ENCODE assay signal across 9 cellular contexts in the genomic region with DNA sequence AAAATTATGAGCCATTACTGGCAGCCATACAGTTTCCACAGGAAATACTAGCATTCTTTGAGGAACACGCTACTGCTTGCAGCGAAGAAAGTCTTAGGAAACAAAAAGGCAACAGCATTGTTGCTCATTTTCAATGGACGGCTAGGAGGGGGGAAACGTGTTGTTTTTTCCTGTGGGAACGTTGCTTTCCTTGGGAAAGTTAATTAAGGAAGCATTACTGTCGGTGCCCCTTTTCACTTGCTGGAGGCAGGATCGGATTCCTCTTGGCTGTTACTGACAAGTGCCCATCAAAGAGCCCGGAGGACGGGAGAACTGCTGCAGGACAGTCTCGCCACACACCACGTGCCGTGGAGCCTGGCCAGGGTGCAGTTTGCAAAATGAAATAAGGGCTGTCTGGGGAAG. TPM values are rescaled to one million over a fixed set of nuclear protein-coding genes. Genes with fewer than 3 reads are reported as not detected.
DNase-seq lines count a peak whose midpoint lies in the region; ATAC-seq and TF ChIP-seq lines count a peak whose summit lies in the region.
"Had no signal": no experiment of that assay in that cellular context is flagged by ENCODE, and none has a peak within 500 bp of the region (broad histone marks: within the 10 kb centered on the region; RNA-seq: fewer than 3 reads in every experiment).

No MANE protein-coding gene starts in this region.

- H3K4me1 Mint-ChIP-seq in T-helper 17 cell: no peaks in the 10 kb centered on the region
- H3K4me1 Mint-ChIP-seq in activated CD4-positive, alpha-beta T cell treated with anti-CD3 and anti-CD28 coated beads, Interleukin-2, amount 10 ng/mL, durations not matched to agents 7 days and 5 days: peaks cover 6% of the 10 kb centered on the region

- TF ChIP-seq POLR2A in heart left ventricle (IDR thresholded peaks at IDR 0.05): no peak

- TF ChIP-seq CTCF in heart left ventricle (IDR thresholded peaks at IDR 0.05): no peak

- WGBS in heart left ventricle, 4 donors: 6 to 9% (median 8%) methylated on average over 12 of the region's 12 CpGs

- H3K9me3 ChIP-seq in T-helper 17 cell (ENCODE audit: control insufficient read depth, low read length, poor library complexity, severe bottlenecking): no peaks in the 10 kb centered on the region
- H3K9me3 ChIP-seq in heart left ventricle: peaks cover 0 to 5% (median 0%) of the 10 kb centered on the region in 12 donors

- CTCF ChIA-PET in activated CD4-positive, alpha-beta T cell treated with anti-CD3 and anti-CD28 coated beads, Interleukin-2, amount 10 ng/mL, durations not matched to agents 7 days and 5 days (lab: Charles Lee): no interaction called here

- ATAC-seq in T-helper 17 cell: no peak
- ATAC-seq in heart left ventricle: peak in 3 of 4 donors; percentile 18 to 42 (median 41)
- ATAC-seq in GM18907 (IDR thresholded peaks at IDR 0.05; ENCODE audit: unreplicated experiment): no peak

- peak overlapping the region in 8 of 12 donors; percentile 29 to 78 (median 57) for H3K27ac ChIP-seq in heart left ventricle

- POLR2A ChIA-PET in activated CD4-positive, alpha-beta T cell treated with anti-CD3 and anti-CD28 coated beads, Interleukin-2, amount 10 ng/mL, durations not matched to agents 7 days and 5 days (lab: Charles Lee): interaction anchor here (0.7 kb wide), 1 partner anchor 174 kb away, joined by 3 read pairs; no protein-coding TSS in a partner anchor

- H3K4me3 Mint-ChIP-seq in T-helper 17 cell: peak overlapping the region; percentile 19
- H3K4me3 Mint-ChIP-seq in activated CD4-positive, alpha-beta T cell treated with anti-CD3 and anti-CD28 coated beads, Interleukin-2, amount 10 ng/mL, durations not matched to agents 7 days and 5 days: no peak overlapping the region

- DNase-seq in ELR (ENCODE audit: low read depth): peak; percentile 39
- no peak for DNase-seq in T-helper 17 cell
- peak in 1 of 5 donors; percentile 7 for DNase-seq in heart left ventricle
- peak; percentile 19 for DNase-seq in pons (ENCODE audit: low spot score)
- no peak for DNase-seq in DMS114 treated with DMSO at 0.1 percent for 48 hours (lab: John Stamatoyannopoulos, UW; ENCODE audit: unreplicated experiment)
- DNase-seq in SK-N-DZ (ENCODE audit: low spot score): no peak
- no peak for DNase-seq in activated CD4-positive, alpha-beta T cell treated with anti-CD3 and anti-CD28 coated beads, Interleukin-2, amount 10 ng/mL, durations not matched to agents 7 days and 5 days
- DNase-seq: activated naive CD8-positive, alpha-beta T cell treated with anti-CD3 and anti-CD28 coated beads, Interleukin-2, amount 10 ng/mL, durations not matched to agents 7 days and 5 days had no signal

- no peaks in the 10 kb centered on the region for H3K36me3 Mint-ChIP-seq in T-helper 17 cell (ENCODE audit: low read depth)
- H3K36me3 Mint-ChIP-seq in activated CD4-positive, alpha-beta T cell treated with anti-CD3 and anti-CD28 coated beads, Interleukin-2, amount 10 ng/mL, durations not matched to agents 7 days and 5 days (ENCODE audit: low read depth): no peaks in the 10 kb centered on the region
- H3K36me3 Mint-ChIP-seq: activated naive CD8-positive, alpha-beta T cell treated with anti-CD3 and anti-CD28 coated beads, Interleukin-2, amount 10 ng/mL, durations not matched to agents 7 days and 5 days had no signal

- H3K9me3 Mint-ChIP-seq in activated CD4-positive, alpha-beta T cell treated with anti-CD3 and anti-CD28 coated beads, Interleukin-2, amount 10 ng/mL, durations not matched to agents 7 days and 5 days: no peaks in the 10 kb centered on the region
- H3K9me3 Mint-ChIP-seq: activated naive CD8-positive, alpha-beta T cell treated with anti-CD3 and anti-CD28 coated beads, Interleukin-2, amount 10 ng/mL, durations not matched to agents 7 days and 5 days had no signal

- peaks cover 47% of the 10 kb centered on the region for H3K27me3 Mint-ChIP-seq in T-helper 17 cell
- H3K27me3 Mint-ChIP-seq in activated CD4-positive, alpha-beta T cell treated with anti-CD3 and anti-CD28 coated beads, Interleukin-2, amount 10 ng/mL, durations not matched to agents 7 days and 5 days: peaks cover 55% of the 10 kb centered on the region

- H3K4me3 ChIP-seq in heart left ventricle: peak overlapping the region; percentile 9 to 86 (median 67)

- peaks cover 0 to 37% (median 7%) of the 10 kb centered on the region in 9 donors for H3K27me3 ChIP-seq in heart left ventricle

- intact Hi-C loops in heart left ventricle (cut with DNase I): no loop called here

- H3K4me1 ChIP-seq in heart left ventricle: peaks cover 0 to 25% (median 9%) of the 10 kb centered on the region in 12 donors

- no peak overlapping the region for H3K27ac Mint-ChIP-seq in T-helper 17 cell
- no peak overlapping the region for H3K27ac Mint-ChIP-seq in activated CD4-positive, alpha-beta T cell treated with anti-CD3 and anti-CD28 coated beads, Interleukin-2, amount 10 ng/mL, durations not matched to agents 7 days and 5 days
- H3K27ac Mint-ChIP-seq: activated naive CD8-positive, alpha-beta T cell treated with anti-CD3 and anti-CD28 coated beads, Interleukin-2, amount 10 ng/mL, durations not matched to agents 7 days and 5 days had no signal

- H3K36me3 ChIP-seq in heart left ventricle: no peaks in the 10 kb centered on the region

RNA-seq across cellular contexts. Expression of a gene that starts 1.0 kb away (rescaled TPM):
- total RNA-seq in T-helper 17 cell (not detected), heart left ventricle (1 to 10 TPM in 5 of 9 donors, under 1 TPM in 4; 0.56 to 7.5 (median 1.7) TPM)
- under 1 TPM; 0.54 to 0.76 TPM for polyA plus RNA-seq in heart left ventricle
- polyA plus RNA-seq in SK-N-DZ (2014; cell fraction: cytosol; rRNA removed): 0.10 and 0.14 TPM in 2 replicates
- polyA plus RNA-seq in SK-N-DZ (2014; cell fraction: nucleus; rRNA removed): 0.12 TPM in 1 of 2 replicates, not detected in the other
- not detected for total RNA-seq in activated CD4-positive, alpha-beta T cell treated with anti-CD3 and anti-CD28 coated beads, Interleukin-2, amount 10 ng/mL, durations not matched to agents 7 days and 5 days
- total RNA-seq: activated naive CD8-positive, alpha-beta T cell treated with anti-CD3 and anti-CD28 coated beads, Interleukin-2, amount 10 ng/mL, durations not matched to agents 7 days and 5 days had no signal

Comparison
In these comparisons a context has a peak if more than half of its experiments do, and no peak if none do; other contexts are left out.
1. DNase-seq: peak in ELR (single experiment) and pons (single experiment); none in T-helper 17 cell (0 of 3), DMS114 treated with DMSO at 0.1 percent for 48 hours (single experiment), SK-N-DZ (single experiment) and activated CD4-positive, alpha-beta T cell treated with anti-CD3 and anti-CD28 coated beads, Interleukin-2, amount 10 ng/mL, durations not matched to agents 7 days and 5 days (single experiment).
2. ATAC-seq: peak in heart left ventricle (3 of 4); none in T-helper 17 cell (single experiment) and GM18907 (single experiment).